Comparison of ENCODE assay signal across 1 cellular context in the genomic region with DNA sequence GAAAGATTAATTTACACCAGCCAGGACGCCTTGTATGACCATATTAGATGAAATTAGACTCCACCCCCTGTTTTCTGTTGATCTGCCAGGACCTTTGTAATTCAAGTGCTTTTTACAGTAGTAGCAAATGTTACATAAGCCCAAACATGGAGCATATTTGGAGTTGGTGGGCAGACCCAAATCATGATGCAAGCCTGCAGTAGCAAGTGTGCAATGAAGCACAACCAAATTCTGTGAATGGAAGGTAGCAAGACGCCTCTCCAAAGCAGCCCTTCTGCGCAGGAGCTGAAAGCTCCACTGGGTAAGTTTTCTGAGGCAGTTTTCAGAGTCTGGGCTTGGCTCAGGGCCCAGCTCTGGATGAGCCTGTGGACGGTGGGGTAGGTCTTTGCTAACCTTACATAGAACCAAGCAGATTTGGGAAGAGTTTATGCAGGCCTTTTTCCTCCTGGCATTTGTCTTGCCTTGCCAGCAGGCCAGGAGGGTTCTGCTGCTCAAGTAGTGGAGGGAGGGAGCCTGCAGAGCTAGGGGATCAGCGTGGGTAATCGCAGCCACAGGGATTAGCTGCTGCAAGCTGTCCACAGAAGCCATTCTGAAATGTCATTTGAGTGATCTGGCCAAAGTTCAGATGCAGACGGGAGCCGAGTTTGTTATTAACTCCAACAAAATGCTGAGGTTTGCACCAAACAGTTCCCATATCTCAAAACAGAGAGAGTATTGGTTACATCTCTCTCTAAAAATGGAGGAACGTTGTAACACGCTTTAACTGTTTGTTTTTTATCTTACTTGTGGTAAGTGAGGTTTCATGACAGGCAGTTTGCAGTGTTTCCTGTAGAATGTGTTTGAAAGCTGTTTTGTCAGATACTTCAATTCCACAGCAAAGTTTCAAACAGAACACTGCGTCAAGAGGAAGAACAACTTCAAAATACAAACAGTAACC.
TF ChIP-seq lines count a peak whose summit lies in the region.

No MANE protein-coding gene starts in this region.

TF ChIP-seq in SK-N-SH, 30 proteins besides CTCF, POLR2A, EP300 and RAD21 (continued from another document):
- TF ChIP-seq CHD2 (IDR thresholded peaks at IDR 0.05; ENCODE audit: low read length, partially characterized antibody) (no peak), MXI1 (IDR thresholded peaks at IDR 0.05; ENCODE audit: low read depth, low read length) (no peak), GATA2 (CRISPR knock-in tag; IDR thresholded peaks at IDR 0.05) (no peak), FOXM1 (IDR thresholded peaks at IDR 0.05; ENCODE audit: low read depth) (no peak), MEF2A (IDR thresholded peaks at IDR 0.05; ENCODE audit: borderline replicate concordance, low read depth) (no peak), JUND (IDR thresholded peaks at IDR 0.05) (no peak), POLR2AphosphoS5 (IDR thresholded peaks at IDR 0.05; ENCODE audit: low read depth, low read length) (no peak), EZH2phosphoT487 (IDR thresholded peaks at IDR 0.05; ENCODE audit: borderline replicate concordance, low read depth) (no peak), GABPA (IDR thresholded peaks at IDR 0.05; ENCODE audit: low read depth) (no peak), RFX5 (IDR thresholded peaks at IDR 0.05; ENCODE audit: low read length) (no peak), TAF1 (IDR thresholded peaks at IDR 0.05; ENCODE audit: borderline replicate concordance, low read depth, low read length) (no peak), SMC3 (IDR thresholded peaks at IDR 0.05; ENCODE audit: low read depth, low read length) (no peak), TCF12 (IDR thresholded peaks at IDR 0.05) (no peak), YY1 (IDR thresholded peaks at IDR 0.05; ENCODE audit: low read depth) (no peak), FOXJ3 (CRISPR knock-in tag; IDR thresholded peaks at IDR 0.05) (no peak)
- TF ChIP-seq, protein P1, sequence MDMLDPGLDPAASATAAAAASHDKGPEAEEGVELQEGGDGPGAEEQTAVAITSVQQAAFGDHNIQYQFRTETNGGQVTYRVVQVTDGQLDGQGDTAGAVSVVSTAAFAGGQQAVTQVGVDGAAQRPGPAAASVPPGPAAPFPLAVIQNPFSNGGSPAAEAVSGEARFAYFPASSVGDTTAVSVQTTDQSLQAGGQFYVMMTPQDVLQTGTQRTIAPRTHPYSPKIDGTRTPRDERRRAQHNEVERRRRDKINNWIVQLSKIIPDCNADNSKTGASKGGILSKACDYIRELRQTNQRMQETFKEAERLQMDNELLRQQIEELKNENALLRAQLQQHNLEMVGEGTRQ (IDR thresholded peaks at IDR 0.05; ENCODE audit: borderline replicate concordance, low read depth, low read length) = no peak
- TF ChIP-seq, protein P2, sequence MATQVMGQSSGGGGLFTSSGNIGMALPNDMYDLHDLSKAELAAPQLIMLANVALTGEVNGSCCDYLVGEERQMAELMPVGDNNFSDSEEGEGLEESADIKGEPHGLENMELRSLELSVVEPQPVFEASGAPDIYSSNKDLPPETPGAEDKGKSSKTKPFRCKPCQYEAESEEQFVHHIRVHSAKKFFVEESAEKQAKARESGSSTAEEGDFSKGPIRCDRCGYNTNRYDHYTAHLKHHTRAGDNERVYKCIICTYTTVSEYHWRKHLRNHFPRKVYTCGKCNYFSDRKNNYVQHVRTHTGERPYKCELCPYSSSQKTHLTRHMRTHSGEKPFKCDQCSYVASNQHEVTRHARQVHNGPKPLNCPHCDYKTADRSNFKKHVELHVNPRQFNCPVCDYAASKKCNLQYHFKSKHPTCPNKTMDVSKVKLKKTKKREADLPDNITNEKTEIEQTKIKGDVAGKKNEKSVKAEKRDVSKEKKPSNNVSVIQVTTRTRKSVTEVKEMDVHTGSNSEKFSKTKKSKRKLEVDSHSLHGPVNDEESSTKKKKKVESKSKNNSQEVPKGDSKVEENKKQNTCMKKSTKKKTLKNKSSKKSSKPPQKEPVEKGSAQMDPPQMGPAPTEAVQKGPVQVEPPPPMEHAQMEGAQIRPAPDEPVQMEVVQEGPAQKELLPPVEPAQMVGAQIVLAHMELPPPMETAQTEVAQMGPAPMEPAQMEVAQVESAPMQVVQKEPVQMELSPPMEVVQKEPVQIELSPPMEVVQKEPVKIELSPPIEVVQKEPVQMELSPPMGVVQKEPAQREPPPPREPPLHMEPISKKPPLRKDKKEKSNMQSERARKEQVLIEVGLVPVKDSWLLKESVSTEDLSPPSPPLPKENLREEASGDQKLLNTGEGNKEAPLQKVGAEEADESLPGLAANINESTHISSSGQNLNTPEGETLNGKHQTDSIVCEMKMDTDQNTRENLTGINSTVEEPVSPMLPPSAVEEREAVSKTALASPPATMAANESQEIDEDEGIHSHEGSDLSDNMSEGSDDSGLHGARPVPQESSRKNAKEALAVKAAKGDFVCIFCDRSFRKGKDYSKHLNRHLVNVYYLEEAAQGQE (IDR thresholded peaks at IDR 0.05; ENCODE audit: low read depth, low read length) = no peak
